13 cellular contexts compared by ENCODE assay signal in genomic region chr15:31371520-31372240, GRCh38. TPM values are rescaled to one million over a fixed set of nuclear protein-coding genes. Genes with fewer than 3 reads are reported as not detected.
DNase-seq lines count a peak whose midpoint lies in the region; ATAC-seq and TF ChIP-seq lines count a peak whose summit lies in the region.
"Had no signal": no experiment of that assay in that cellular context is flagged by ENCODE, and none has a peak within 500 bp of the region (broad histone marks: within the 10 kb centered on the region; RNA-seq: fewer than 3 reads in every experiment).

No MANE protein-coding gene starts in this region.

- peaks cover 65% of the 10 kb centered on the region for H3K36me3 Mint-ChIP-seq in CD8-positive, alpha-beta T cell
- H3K36me3 Mint-ChIP-seq in WTC11 = peaks cover 11% of the 10 kb centered on the region; the same call in 1 of the 2 replicates
- peaks cover 86% of the 10 kb centered on the region for H3K36me3 Mint-ChIP-seq in stimulated activated effector memory CD8-positive, alpha-beta T cell treated with anti-CD3 and anti-CD28 coated beads, Interleukin-12 subunit alpha, Interleukin-12 subunit beta, amount 100 ng/mL, for 72 hours

- POLR2A ChIA-PET in CD8-positive, alpha-beta T cell (lab: Charles Lee) = interaction anchor here (0.9 to 1.1 kb wide), 2 partner anchors 10 to 18 kb away, joined by 3 read pairs; no protein-coding TSS in a partner anchor
- POLR2A ChIA-PET in WTC11 (lab: Charles Lee) = interaction anchor here (0.6 kb wide), 1 partner anchor 162 kb away, joined by 5 read pairs; no protein-coding TSS in a partner anchor

- no peak for TF ChIP-seq CTCF in CD8-positive, alpha-beta T cell (IDR thresholded peaks at IDR 0.05)
- no peak for TF ChIP-seq CTCF in WTC11 (IDR thresholded peaks at IDR 0.05)
- no peak for TF ChIP-seq CTCF in osteoblast (IDR thresholded peaks at IDR 0.05; ENCODE audit: extremely low read depth, low read depth, low read length)

- no peak for DNase-seq in CD8-positive, alpha-beta T cell
- no peak for DNase-seq in WTC11 (ENCODE audit: low spot score)
- peak in 2 of 3 donors; percentile 64 to 68 for DNase-seq in right cardiac atrium
- DNase-seq in stimulated activated effector memory CD8-positive, alpha-beta T cell treated with anti-CD3 and anti-CD28 coated beads, Interleukin-12 subunit alpha, Interleukin-12 subunit beta, amount 100 ng/mL, for 72 hours (ENCODE audit: low spot score in 2 of 2) = no peak
- no peak for DNase-seq in stimulated activated CD4-positive, alpha-beta T cell treated with anti-CD3 and anti-CD28 coated beads, Interleukin-12 subunit alpha, Interleukin-12 subunit beta, amount 100 ng/mL, for 4 hours
- no peak for DNase-seq in osteoblast (ENCODE audit: insufficient read length, low spot score, missing footprints)
- DNase-seq in foreskin melanocyte = no peak
- DNase-seq: activated CD8-positive, alpha-beta memory T cell treated with anti-CD3 and anti-CD28 coated beads, Interleukin-2, amount 50 U/mL, for 4 hours; NCI-H2227 treated with DMSO at 0.1 percent for 48 hours; stimulated activated CD4-positive, alpha-beta T cell treated with anti-CD3 and anti-CD28 coated beads, Interleukin-4, amount 100 ng/mL, for 24 hours had no signal

- 96% methylated on average over 38 of the region's 38 CpGs for WGBS in right cardiac atrium

- H3K4me1 Mint-ChIP-seq in CD8-positive, alpha-beta T cell (ENCODE audit: low read depth) = peaks cover 89% of the 10 kb centered on the region
- peaks cover 75% of the 10 kb centered on the region for H3K4me1 Mint-ChIP-seq in WTC11
- peaks cover 85% of the 10 kb centered on the region for H3K4me1 Mint-ChIP-seq in stimulated activated effector memory CD8-positive, alpha-beta T cell treated with anti-CD3 and anti-CD28 coated beads, Interleukin-12 subunit alpha, Interleukin-12 subunit beta, amount 100 ng/mL, for 72 hours

- peak overlapping the region; percentile 10 for H3K27ac ChIP-seq in CD8-positive, alpha-beta T cell (ENCODE audit: low read depth, low read length)
- H3K27ac ChIP-seq in right cardiac atrium (ENCODE audit: low read length) = peak overlapping the region; percentile 8
- H3K27ac ChIP-seq in osteoblast (ENCODE audit: low read depth, low read length) = no peak overlapping the region
- H3K27ac ChIP-seq: KMS-11 had no signal

- no peaks in the 10 kb centered on the region for H3K27me3 ChIP-seq in CD8-positive, alpha-beta T cell (ENCODE audit: insufficient read depth, low read length)
- H3K27me3 ChIP-seq in right cardiac atrium (ENCODE audit: control insufficient read depth, insufficient read depth) (no peaks in the 10 kb centered on the region), osteoblast (ENCODE audit: insufficient read depth, low read length) (no peaks in the 10 kb centered on the region)

- peaks cover 99% of the 10 kb centered on the region for H3K4me1 ChIP-seq in CD8-positive, alpha-beta T cell (ENCODE audit: insufficient read depth, low read length)
- H3K4me1 ChIP-seq in right cardiac atrium (ENCODE audit: control insufficient read depth, insufficient read depth, low read length) (peaks cover 38% of the 10 kb centered on the region), osteoblast (ENCODE audit: insufficient read depth, low read length) (peaks cover 5% of the 10 kb centered on the region)

- CTCF ChIA-PET in CD8-positive, alpha-beta T cell (lab: Charles Lee) = interaction anchor here (1.1 to 1.6 kb wide), 3 partner anchors 18 to 117 kb away, joined by 3 to 7 read pairs (median 4); no protein-coding TSS in a partner anchor
- CTCF ChIA-PET in WTC11 (lab: Charles Lee) = interaction anchor here (0.8 to 2.0 kb wide), 6 partner anchors 10 to 157 kb away, joined by 3 to 8 read pairs (median 3); no protein-coding TSS in a partner anchor

- peaks cover 28% of the 10 kb centered on the region for H4K20me1 ChIP-seq in osteoblast (ENCODE audit: insufficient read depth, low read length)

- H3K9me3 ChIP-seq in CD8-positive, alpha-beta T cell (ENCODE audit: low read length) = no peaks in the 10 kb centered on the region
- H3K9me3 ChIP-seq in right cardiac atrium (ENCODE audit: control insufficient read depth, low read length) (no peaks in the 10 kb centered on the region), osteoblast (ENCODE audit: low read depth, low read length) (no peaks in the 10 kb centered on the region)

- H3K9me3 Mint-ChIP-seq in CD8-positive, alpha-beta T cell = no peaks in the 10 kb centered on the region
- peaks cover 5% of the 10 kb centered on the region; the same call in 1 of the 2 replicates for H3K9me3 Mint-ChIP-seq in WTC11
- H3K9me3 Mint-ChIP-seq in stimulated activated effector memory CD8-positive, alpha-beta T cell treated with anti-CD3 and anti-CD28 coated beads, Interleukin-12 subunit alpha, Interleukin-12 subunit beta, amount 100 ng/mL, for 72 hours = no peaks in the 10 kb centered on the region

- H3K4me2 ChIP-seq in osteoblast (ENCODE audit: insufficient read depth, low read length) = no peak overlapping the region
- H3K4me2 ChIP-seq: KMS-11 had no signal

- no peak overlapping the region for H3K4me3 ChIP-seq in CD8-positive, alpha-beta T cell (ENCODE audit: low read depth, low read length)
- no peak overlapping the region for H3K4me3 ChIP-seq in right cardiac atrium (ENCODE audit: low read length)
- H3K4me3 ChIP-seq in osteoblast (ENCODE audit: insufficient read depth, low read length) = no peak overlapping the region
- H3K4me3 ChIP-seq: GM23248 had no signal

- no peak overlapping the region for H3K4me3 Mint-ChIP-seq in CD8-positive, alpha-beta T cell
- no peak overlapping the region for H3K4me3 Mint-ChIP-seq in WTC11
- no peak overlapping the region for H3K4me3 Mint-ChIP-seq in stimulated activated effector memory CD8-positive, alpha-beta T cell treated with anti-CD3 and anti-CD28 coated beads, Interleukin-12 subunit alpha, Interleukin-12 subunit beta, amount 100 ng/mL, for 72 hours

- peaks cover 89% of the 10 kb centered on the region for H3K79me2 ChIP-seq in osteoblast (ENCODE audit: insufficient read depth, low read length)

- H3K27me3 Mint-ChIP-seq in CD8-positive, alpha-beta T cell (ENCODE audit: low read depth) = no peaks in the 10 kb centered on the region
- H3K27me3 Mint-ChIP-seq in WTC11 (ENCODE audit: low read depth) = no peaks in the 10 kb centered on the region

- peaks cover 21% of the 10 kb centered on the region for H3K36me3 ChIP-seq in CD8-positive, alpha-beta T cell (ENCODE audit: insufficient read depth, low read length)
- H3K36me3 ChIP-seq in osteoblast (ENCODE audit: insufficient read depth, low read length) = peaks cover 7% of the 10 kb centered on the region

- no peak for ATAC-seq in CD8-positive, alpha-beta T cell
- ATAC-seq in WTC11 = no peak
- ATAC-seq in right cardiac atrium = no peak
- ATAC-seq in stimulated activated effector memory CD8-positive, alpha-beta T cell treated with anti-CD3 and anti-CD28 coated beads, Interleukin-12 subunit alpha, Interleukin-12 subunit beta, amount 100 ng/mL, for 72 hours = no peak
- ATAC-seq in HG03520 (IDR thresholded peaks at IDR 0.05; ENCODE audit: unreplicated experiment) = no peak

- H3K27ac Mint-ChIP-seq in CD8-positive, alpha-beta T cell = peak overlapping the region; percentile 32
- H3K27ac Mint-ChIP-seq in WTC11 = peak overlapping the region; percentile 87; the same call in 1 of the 2 replicates
- peak overlapping the region; percentile 77 for H3K27ac Mint-ChIP-seq in stimulated activated effector memory CD8-positive, alpha-beta T cell treated with anti-CD3 and anti-CD28 coated beads, Interleukin-12 subunit alpha, Interleukin-12 subunit beta, amount 100 ng/mL, for 72 hours

- H2AFZ ChIP-seq in osteoblast (ENCODE audit: low read length) = no peak overlapping the region
- H2AFZ ChIP-seq: GM23248 had no signal

- intact Hi-C loops in CD8-positive, alpha-beta T cell (cut with DNase I, micrococcal nuclease) = no loop called here
- intact Hi-C loops in right cardiac atrium (cut with DNase I) = no loop called here

TF ChIP-seq in WTC11, 78 proteins besides CTCF, POLR2A, EP300 and RAD21 (continues in another document):
- TF ChIP-seq TCF7 (CRISPR knock-in tag; IDR thresholded peaks at IDR 0.05; ENCODE audit: low read depth) = no peak
- no peak for TF ChIP-seq ZNF219 (CRISPR knock-in tag; IDR thresholded peaks at IDR 0.05; ENCODE audit: borderline replicate concordance)
- no peak for TF ChIP-seq ZBTB21 (CRISPR knock-in tag; IDR thresholded peaks at IDR 0.05; ENCODE audit: borderline replicate concordance)
- no peak for TF ChIP-seq MAX (CRISPR knock-in tag; IDR thresholded peaks at IDR 0.05)
- no peak for TF ChIP-seq IRF1 (CRISPR knock-in tag; IDR thresholded peaks at IDR 0.05)
- TF ChIP-seq E2F1 (CRISPR knock-in tag; IDR thresholded peaks at IDR 0.05) = no peak

RNA-seq across cellular contexts. Expression of gene KLF13, which starts 45.0 kb away (rescaled TPM):
- 100 to 1,000 TPM; 359 to 364 TPM for total RNA-seq in CD8-positive, alpha-beta T cell
- total RNA-seq in WTC11 (2021) = 36.9 to 38.1 TPM (median 37.2 TPM) in 3 replicates
- total RNA-seq in right cardiac atrium = 100 to 1,000 TPM in 2 of 4 donors, 10 to 100 TPM in 2; 42.3 to 108 (median 88.2) TPM
- polyA plus RNA-seq in right cardiac atrium = 52.7 TPM
- total RNA-seq in osteoblast = 53.3 and 58.6 TPM in 2 replicates

Comparison
In these comparisons a context has a peak if more than half of its experiments do, and no peak if none do; other contexts are left out.
1. DNase-seq: peak in right cardiac atrium (2 of 3); none in CD8-positive, alpha-beta T cell (0 of 7), WTC11 (single experiment), stimulated activated effector memory CD8-positive, alpha-beta T cell treated with anti-CD3 and anti-CD28 coated beads, Interleukin-12 subunit alpha, Interleukin-12 subunit beta, amount 100 ng/mL, for 72 hours (0 of 2), stimulated activated CD4-positive, alpha-beta T cell treated with anti-CD3 and anti-CD28 coated beads, Interleukin-12 subunit alpha, Interleukin-12 subunit beta, amount 100 ng/mL, for 4 hours (single experiment), osteoblast (single experiment) and foreskin melanocyte (single experiment).
2. H3K27ac Mint-ChIP-seq: peak in every context shown above with its lines; median percentile 87 in WTC11; 77 in stimulated activated effector memory CD8-positive, alpha-beta T cell treated with anti-CD3 and anti-CD28 coated beads, Interleukin-12 subunit alpha, Interleukin-12 subunit beta, amount 100 ng/mL, for 72 hours; 32 in CD8-positive, alpha-beta T cell.